In genomic region chr9:71683598-71684235, GRCh38 we compare ENCODE assay signal across 10 cellular contexts.
DNase-seq lines count a peak whose midpoint lies in the region; ATAC-seq, FAIRE-seq and TF ChIP-seq lines count a peak whose summit lies in the region.
"Had no signal": no experiment of that assay in that cellular context is flagged by ENCODE, and none has a peak within 500 bp of the region (broad histone marks: within the 10 kb centered on the region; RNA-seq: fewer than 3 reads in every experiment).

No MANE protein-coding gene starts in this region.

- peaks cover 43% of the 10 kb centered on the region for H3F3A ChIP-seq in smooth muscle cell (ENCODE audit: low read depth)

- peaks cover under 1% of the 10 kb centered on the region for H3K36me3 ChIP-seq in smooth muscle cell (ENCODE audit: low read depth)
- peaks cover 6 to 12% of the 10 kb centered on the region in 2 donors for H3K36me3 ChIP-seq in small intestine (ENCODE audit: control insufficient read depth in 2 of 2, insufficient read depth in 2 of 2, low read length in 2 of 2)

- H3K9me3 ChIP-seq in smooth muscle cell (replicated peaks; ENCODE audit: low read depth) (no peaks in the 10 kb centered on the region), small intestine (ENCODE audit: control insufficient read depth, low read depth) (no peaks in the 10 kb centered on the region)

- H3K27me3 ChIP-seq in smooth muscle cell (ENCODE audit: low read depth): no peaks in the 10 kb centered on the region
- H3K27me3 ChIP-seq in small intestine (ENCODE audit: control insufficient read depth in 2 of 2, insufficient read depth in 2 of 2, low read length in 2 of 2): no peaks in the 10 kb centered on the region

- peak; percentile 52 for TF ChIP-seq CTCF in smooth muscle cell (IDR thresholded peaks at IDR 0.05; ENCODE audit: borderline replicate concordance, insufficient read depth, poor library complexity, severe bottlenecking)

- no peak overlapping the region for H3K9ac ChIP-seq in smooth muscle cell (ENCODE audit: low read depth)
- H3K9ac ChIP-seq: KMS-11 had no signal

- no peak for FAIRE-seq in small intestine (lab: Jason Lieb, UNC)

- H3K27ac ChIP-seq in smooth muscle cell (ENCODE audit: low read depth) (peak overlapping the region; percentile 97), small intestine (ENCODE audit: low read depth in 1 of 2, low read length in 1 of 2) (peak overlapping the region in 1 of 2 donors; percentile 61)
- H3K27ac ChIP-seq: KMS-11 had no signal

- H4K20me1 ChIP-seq in smooth muscle cell (ENCODE audit: low read depth): no peaks in the 10 kb centered on the region

- peak overlapping the region; percentile 48 for H3K4me2 ChIP-seq in smooth muscle cell
- H3K4me2 ChIP-seq: KMS-11 had no signal

- 18% methylated on average over 9 of the region's 9 CpGs for WGBS in smooth muscle cell (ENCODE audit: low lambda C conversion rate)
- WGBS in small intestine, 3 donors: 77 to 86% (median 85%) methylated on average over 9 of the region's 9 CpGs

- H2AFZ ChIP-seq in smooth muscle cell (ENCODE audit: low read depth): no peak overlapping the region

- DNase-seq in SIG-M5 treated with dmso at 0.1 percent for 504 hours (lab: John Stamatoyannopoulos, UW; ENCODE audit: unreplicated experiment) (peak; percentile 21), SIG-M5 (lab: John Stamatoyannopoulos, UW) (no peak), UCSD-AML1 (lab: John Stamatoyannopoulos, UW; ENCODE audit: unreplicated experiment) (peak; percentile 13), glomerular visceral epithelial cell (ENCODE audit: extremely low spot score) (peak; percentile 37), smooth muscle cell (lab: John Stamatoyannopoulos, UW; ENCODE audit: unreplicated experiment) (peak; percentile 10), small intestine (no peak)
- no peak for DNase-seq in central memory CD4-positive, alpha-beta T cell
- DNase-seq: ACHN had no signal

- ATAC-seq in GM18907 (IDR thresholded peaks at IDR 0.05; ENCODE audit: unreplicated experiment): no peak

- H3K79me2 ChIP-seq in smooth muscle cell (ENCODE audit: low read depth): peaks cover 2% of the 10 kb centered on the region

- peaks cover 35% of the 10 kb centered on the region for H3K4me1 ChIP-seq in smooth muscle cell (ENCODE audit: low read depth)
- H3K4me1 ChIP-seq in small intestine (ENCODE audit: control insufficient read depth in 2 of 2, insufficient read depth in 1 of 2, low read depth in 1 of 2, low read length in 1 of 2): peaks cover 1 to 10% of the 10 kb centered on the region in 2 donors

- no peak overlapping the region for H3K4me3 ChIP-seq in smooth muscle cell
- no peak overlapping the region for H3K4me3 ChIP-seq in small intestine (ENCODE audit: low read depth in 1 of 2, low read length in 2 of 2)

Comparison
In these comparisons a context has a peak if more than half of its experiments do, and no peak if none do; other contexts are left out.
1. DNase-seq: peak in SIG-M5 treated with dmso at 0.1 percent for 504 hours (single experiment), UCSD-AML1 (single experiment), glomerular visceral epithelial cell (single experiment) and smooth muscle cell (single experiment); none in SIG-M5 (single experiment), small intestine (single experiment) and central memory CD4-positive, alpha-beta T cell (single experiment).